Comparison of ENCODE assay signal across 19 cellular contexts in the genomic region with DNA sequence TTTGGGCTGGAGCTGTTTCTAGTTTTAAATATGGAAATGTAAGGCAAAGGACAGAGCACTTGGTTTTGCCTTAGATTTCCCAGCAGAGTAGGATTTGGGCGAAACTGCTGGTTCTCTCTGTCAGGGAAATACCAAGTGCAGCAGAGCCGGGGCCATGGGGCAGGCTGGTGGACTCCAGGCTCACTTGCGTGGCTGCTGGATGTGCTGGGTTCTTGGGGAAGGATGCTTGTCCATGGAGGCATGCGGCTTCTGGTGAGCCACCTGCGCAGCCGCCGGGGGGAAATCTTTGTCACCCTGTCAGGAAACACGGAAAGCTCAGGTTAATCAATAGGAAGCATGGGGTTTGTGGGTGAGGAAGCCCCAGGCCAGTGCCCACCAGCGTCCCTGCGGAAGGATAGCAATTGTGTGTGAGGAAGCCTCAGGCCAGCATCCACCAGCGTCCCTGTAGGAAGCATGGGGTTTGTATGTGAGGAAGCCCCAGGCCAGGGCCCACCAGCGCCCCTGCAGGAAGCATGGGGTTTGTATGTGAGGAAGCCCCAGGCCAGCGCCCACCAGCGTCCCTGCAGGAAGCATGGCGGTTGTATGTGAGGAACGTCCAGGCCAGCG.
DNase-seq lines count a peak whose midpoint lies in the region; ATAC-seq and TF ChIP-seq lines count a peak whose summit lies in the region.
"Had no signal": no experiment of that assay in that cellular context is flagged by ENCODE, and none has a peak within 500 bp of the region (broad histone marks: within the 10 kb centered on the region; RNA-seq: fewer than 3 reads in every experiment).

No MANE protein-coding gene starts in this region.

- no peak overlapping the region for H4K8ac ChIP-seq in H9 (replicated peaks; ENCODE audit: insufficient read length, low read depth, low read length)

- no peak overlapping the region for H3K23ac ChIP-seq in H9 (ENCODE audit: insufficient read length, low read depth, low read length)

- no peak overlapping the region for H3T11ph ChIP-seq in H9 (ENCODE audit: low read length)

- H2BK20ac ChIP-seq in H9 (ENCODE audit: low read depth, low read length, poor library complexity, severe bottlenecking): no peak overlapping the region

- no peak overlapping the region for H4K91ac ChIP-seq in H9 (ENCODE audit: insufficient read length, low read depth, low read length)

- H3K9me3 Mint-ChIP-seq in CD14-positive monocyte (peaks cover 0 to 7% (median 2%) of the 10 kb centered on the region in 7 donors), H9 (peaks cover 0 to 5% of the 10 kb centered on the region in 2 experiments; a peak in 1 of 5 replicates), chondrocyte (ENCODE audit: low read depth) (peaks cover 7% of the 10 kb centered on the region), natural killer cell (no peaks in the 10 kb centered on the region)

- H2AK5ac ChIP-seq in H9 (ENCODE audit: insufficient read length, low read length): no peak overlapping the region

- H2BK15ac ChIP-seq in H9 (ENCODE audit: low read depth, low read length): no peak overlapping the region

- no peak overlapping the region for H3K14ac ChIP-seq in H9 (ENCODE audit: insufficient read depth, low read length)

- no peaks in the 10 kb centered on the region for H3K27me3 ChIP-seq in H9 (ENCODE audit: insufficient read depth, low read length)
- H3K27me3 ChIP-seq in heart right ventricle: no peaks in the 10 kb centered on the region

- no peak overlapping the region for H3K4ac ChIP-seq in H9 (ENCODE audit: low read depth, low read length)

- H3K4me1 Mint-ChIP-seq in CD14-positive monocyte: peaks cover 20% of the 10 kb centered on the region
- peaks cover 13 to 15% of the 10 kb centered on the region in 2 experiments for H3K4me1 Mint-ChIP-seq in H9
- H3K4me1 Mint-ChIP-seq in chondrocyte (ENCODE audit: low read depth): peaks cover 17% of the 10 kb centered on the region
- peaks cover 55 to 56% of the 10 kb centered on the region in 2 donors for H3K4me1 Mint-ChIP-seq in natural killer cell

- no peak for DNase-seq in CD14-positive monocyte (ENCODE audit: low spot score)
- no peak for DNase-seq in H9
- peak; percentile 71 for DNase-seq in chondrocyte (ENCODE audit: low spot score)
- no peak for DNase-seq in natural killer cell
- no peak for DNase-seq in SKM-1 treated with dmso at 0.1 percent for 144 hours (lab: John Stamatoyannopoulos, UW; ENCODE audit: unreplicated experiment)
- no peak for DNase-seq in T1000 (lab: John Stamatoyannopoulos, UW)
- no peak for DNase-seq in heart right ventricle
- DNase-seq: Calu3; CD8-positive, alpha-beta T cell; DMS53; NCI-H187; NCI-H446; NCI-H526; OCI-M1; SHP77; SW 1271 had no signal

- no peak overlapping the region for H3K4me3 Mint-ChIP-seq in CD14-positive monocyte
- H3K4me3 Mint-ChIP-seq in H9: no peak overlapping the region
- H3K4me3 Mint-ChIP-seq in chondrocyte (ENCODE audit: unreplicated experiment): no peak overlapping the region
- H3K4me3 Mint-ChIP-seq in natural killer cell: peak overlapping the region; percentile 71
- H3K4me3 Mint-ChIP-seq: CD8-positive, alpha-beta T cell had no signal

- no peak overlapping the region for H2BK12ac ChIP-seq in H9 (ENCODE audit: insufficient read length, low read depth, low read length)

- H3K4me1 ChIP-seq in H9 (ENCODE audit: insufficient read depth, low read length): peaks cover 4% of the 10 kb centered on the region; the same call in 1 of the 2 replicates
- H3K4me1 ChIP-seq in heart right ventricle: peaks cover 0 to 3% (median 0%) of the 10 kb centered on the region in 9 donors

- H3K27ac Mint-ChIP-seq in CD14-positive monocyte (peak overlapping the region in 1 of 7 donors; percentile 79), H9 (no peak overlapping the region), chondrocyte (ENCODE audit: unreplicated experiment) (no peak overlapping the region), natural killer cell (peak overlapping the region; percentile 29 to 71)
- H3K27ac Mint-ChIP-seq: CD8-positive, alpha-beta T cell had no signal

- no peak overlapping the region for H3K18ac ChIP-seq in H9 (ENCODE audit: insufficient read length, low read depth, low read length)

- H3K4me2 ChIP-seq in H9 (ENCODE audit: insufficient read depth, insufficient read length, low read length): no peak overlapping the region
- H3K4me2 ChIP-seq: KMS-11 had no signal

- H4K20me1 ChIP-seq in H9 (ENCODE audit: control insufficient read depth, insufficient read depth, insufficient read length): no peaks in the 10 kb centered on the region

- TF ChIP-seq CTCF in CD14-positive monocyte (IDR thresholded peaks at IDR 0.05) (peak; percentile 12), H9 (conservative IDR thresholded peaks at IDR 0.05) (peak; percentile 40; the same call in 2 of the 3 replicates), chondrocyte (IDR thresholded peaks at IDR 0.05) (no peak), natural killer cell (IDR thresholded peaks at IDR 0.05) (no peak), heart right ventricle (IDR thresholded peaks at IDR 0.05) (no peak)

- H3K79me1 ChIP-seq in H9 (ENCODE audit: insufficient read depth, low read depth, low read length, poor library complexity, severe bottlenecking): no peaks in the 10 kb centered on the region

- no peak overlapping the region for H4K5ac ChIP-seq in H9 (ENCODE audit: insufficient read length, low read depth, low read length)

- H3K36me3 Mint-ChIP-seq in CD14-positive monocyte: peaks cover 71 to 80% of the 10 kb centered on the region in 2 donors
- H3K36me3 Mint-ChIP-seq in H9 (ENCODE audit: insufficient read depth in 1 of 3, low read depth in 3 of 3): peaks cover 8 to 42% (median 37%) of the 10 kb centered on the region in 3 experiments; a peak in 6 of 7 replicates
- peaks cover 32% of the 10 kb centered on the region for H3K36me3 Mint-ChIP-seq in chondrocyte (ENCODE audit: low read depth)
- peaks cover 16% of the 10 kb centered on the region for H3K36me3 Mint-ChIP-seq in natural killer cell

- no peak overlapping the region for H2BK120ac ChIP-seq in H9 (ENCODE audit: low read depth, low read length, poor library complexity, severe bottlenecking)

- no peak for ATAC-seq in natural killer cell
- ATAC-seq in GM18870 (IDR thresholded peaks at IDR 0.05; ENCODE audit: unreplicated experiment): no peak
- no peak for ATAC-seq in heart right ventricle
- ATAC-seq: CD8-positive, alpha-beta T cell; GM12878 had no signal

- no peak overlapping the region for H2BK5ac ChIP-seq in H9 (ENCODE audit: insufficient read length, low read length)

- no peaks in the 10 kb centered on the region for H3K23me2 ChIP-seq in H9 (ENCODE audit: insufficient read length, low read depth, low read length, poor library complexity, severe bottlenecking)

- H3K27ac ChIP-seq in H9 (ENCODE audit: insufficient read length, low read depth, low read length) (no peak overlapping the region), heart right ventricle (no peak overlapping the region)
- H3K27ac ChIP-seq: KMS-11 had no signal

- peaks cover 0 to 3% (median 2%) of the 10 kb centered on the region in 3 donors for H3K27me3 Mint-ChIP-seq in CD14-positive monocyte (ENCODE audit: low read depth in 3 of 3)
- peaks cover 4% of the 10 kb centered on the region; the same call in 1 of the 2 replicates for H3K27me3 Mint-ChIP-seq in H9 (ENCODE audit: low read depth)
- no peaks in the 10 kb centered on the region for H3K27me3 Mint-ChIP-seq in chondrocyte (ENCODE audit: low read depth)
- peaks cover under 1 to 3% of the 10 kb centered on the region in 2 donors for H3K27me3 Mint-ChIP-seq in natural killer cell (ENCODE audit: low read depth in 2 of 2)

- no peak overlapping the region for H2AFZ ChIP-seq in H9 (ENCODE audit: low read length)

- H3K4me3 ChIP-seq in heart right ventricle: no peak overlapping the region
- H3K4me3 ChIP-seq: GM12878 had no signal

- H3K79me2 ChIP-seq in H9 (ENCODE audit: insufficient read depth, low read length): no peaks in the 10 kb centered on the region

- H3K36me3 ChIP-seq in heart right ventricle: peaks cover 0 to 79% (median 10%) of the 10 kb centered on the region in 9 donors

- intact Hi-C loops in CD14-positive monocyte (cut with micrococcal nuclease): no loop called here
- intact Hi-C loops in natural killer cell (cut with micrococcal nuclease): no loop called here
- intact Hi-C loops in heart right ventricle (cut with DNase I): loop anchor here in 2 of 10 donors (5.0 to 10.0 kb wide), 2 partner anchors 284 to 631 kb away; no protein-coding TSS in a partner anchor

- no CpG with 5 or more reads among the region's 17 CpGs for WGBS in H9 (ENCODE audit: extremely low coverage, insufficient read length, low lambda C conversion rate)
- 94 to 96% methylated on average over 16 to 17 of the region's 17 CpGs for WGBS in heart right ventricle, 2 donors

- H3K9me3 ChIP-seq in H9 (ENCODE audit: control insufficient read depth, low read depth, low read length) (no peaks in the 10 kb centered on the region), heart right ventricle (peaks cover 0 to 9% (median 0%) of the 10 kb centered on the region in 11 donors)

- H3K9ac ChIP-seq in H9 (ENCODE audit: extremely low read depth, insufficient read length, low read length): no peak overlapping the region
- H3K9ac ChIP-seq: KMS-11 had no signal

- H3K56ac ChIP-seq in H9 (ENCODE audit: insufficient read length, low read depth, low read length): no peak overlapping the region

Comparison
In these comparisons a context has a peak if more than half of its experiments do, and no peak if none do; other contexts are left out.
1. H3K27ac Mint-ChIP-seq: peak in natural killer cell (2 of 2); none in H9 (0 of 3) and chondrocyte (single experiment).
2. CTCF ChIP-seq: peak in CD14-positive monocyte (single experiment) and H9 (single experiment); none in chondrocyte (single experiment), natural killer cell (single experiment) and heart right ventricle (0 of 9).